ENCODE assay signal across 32 cellular contexts in the genomic region with DNA sequence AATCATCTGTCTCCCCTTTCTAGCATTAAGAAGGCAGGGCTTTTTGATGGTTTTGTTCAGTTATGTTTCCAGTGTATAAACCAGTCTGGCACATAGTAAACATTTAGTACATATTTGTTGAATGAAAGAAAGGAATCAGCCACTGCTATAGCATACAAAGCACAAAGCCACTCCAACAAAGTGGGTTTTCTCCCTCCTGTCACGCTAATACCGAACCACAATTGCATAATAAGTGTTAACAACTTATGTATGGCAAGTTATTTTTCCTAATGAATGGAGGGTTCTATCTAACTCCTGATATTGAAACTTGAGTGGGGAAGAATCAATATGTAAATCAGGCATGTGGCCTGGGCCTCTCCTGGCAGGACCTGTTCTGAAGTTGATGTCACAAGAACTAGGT.
"Had no signal": no experiment of that assay in that cellular context is flagged by ENCODE, and none has a peak within 500 bp of the region (broad histone marks: within the 10 kb centered on the region; RNA-seq: fewer than 3 reads in every experiment).

No MANE protein-coding gene starts in this region.

- H3K9me3 ChIP-seq: adrenal gland, body of pancreas, breast epithelium had no signal

- FAIRE-seq: astrocyte, K562, RCC 7860 had no signal

- ATAC-seq: activated CD4-positive, alpha-beta T cell treated with anti-CD3 and anti-CD28 coated beads for 36 hours; activated CD4-positive, CD25-positive, alpha-beta regulatory T cell treated with anti-CD3 and anti-CD28 coated beads, Interleukin-2, amount 50 U/mL, for 24 hours; activated naive CD4-positive, alpha-beta T cell treated with anti-CD3 and anti-CD28 coated beads, Interleukin-2, amount 50 U/mL, for 72 hours; activated T-cell treated with anti-CD3 and anti-CD28 coated beads, Interleukin-2, amount 50 U/mL, for 4 hours; body of pancreas; K562; Right ventricle myocardium inferior had no signal

- H3K36me3 ChIP-seq: adrenal gland, breast epithelium had no signal

- H3K27me3 ChIP-seq: adrenal gland, body of pancreas, breast epithelium had no signal

- DNase-seq: activated CD4-positive, alpha-beta memory T cell treated with anti-CD3 and anti-CD28 coated beads for 36 hours; activated CD4-positive, alpha-beta T cell treated with anti-CD3 and anti-CD28 coated beads for 36 hours; activated CD4-positive, alpha-beta T cell treated with anti-CD3 and anti-CD28 coated beads, Interleukin-2, amount 50 U/mL, for 1 hour; activated CD8-positive, alpha-beta memory T cell treated with anti-CD3 and anti-CD28 coated beads, Interleukin-2, amount 50 U/mL, for 4 hours; activated gamma-delta T cell treated with Interleukin-2 at 50 U/mL for 16 hours; activated naive CD4-positive, alpha-beta T cell treated with anti-CD3 and anti-CD28 coated beads for 36 hours; activated T-cell treated with anti-CD3 and anti-CD28 coated beads for 4 hours; activated T-cell treated with anti-CD3 and anti-CD28 coated beads, Interleukin-2, amount 50 U/mL, for 4 hours; adrenal gland; body of pancreas; NCI-H1105; NCI-H1417 treated with DMSO at 0.1 percent for 48 hours; NCI-H187 treated with DMSO at 0.1 percent for 48 hours; NCI-H2081; NCI-H226; NCI-H446 treated with DMSO at 0.1 percent for 48 hours; NCI-H524; NCI-H69; NCI-H82; NK-92 treated with Interleukin-12 subunit alpha and Interleukin-12 subunit beta, amount 100 ng/mL, for 24 hours; PC-9; SIG-M5; SW 1271; T1000 had no signal

- H3K4me2 ChIP-seq: PC-9 had no signal

- H2AFZ ChIP-seq: PC-9 had no signal

- H3K4me1 ChIP-seq: adrenal gland, body of pancreas, breast epithelium had no signal

- H3K27ac ChIP-seq: adrenal gland, body of pancreas, breast epithelium, PC-9, RWPE1 had no signal

- H3K4me3 ChIP-seq: adrenal gland, body of pancreas, breast epithelium, K562, PC-9 had no signal
